ENCODE assay signal across 1 cellular context in the genomic region with DNA sequence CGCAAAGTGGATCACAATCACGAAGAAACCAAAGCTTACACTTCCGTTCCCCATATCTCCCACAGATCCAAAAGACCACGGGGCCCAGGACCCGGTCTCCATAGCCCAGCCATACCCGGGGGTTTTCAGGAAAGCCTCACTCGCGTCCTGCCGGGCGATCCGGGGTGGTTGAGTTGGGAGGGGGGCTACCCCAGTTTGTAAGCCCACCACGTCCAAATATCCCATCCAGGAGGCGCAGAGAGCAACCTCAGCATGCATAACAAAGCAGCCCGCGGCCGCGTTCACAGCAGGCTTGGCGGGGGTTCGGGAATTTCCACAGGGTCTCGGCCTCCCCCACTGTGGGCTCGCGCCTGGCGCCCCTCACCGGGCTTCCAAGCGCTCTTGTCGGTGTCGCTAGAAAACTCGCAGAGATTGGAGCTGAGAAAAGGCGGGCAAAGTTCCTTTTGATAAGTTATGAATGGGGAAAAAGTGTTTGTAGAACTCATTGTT.
A peak's percentile ranks its signal among the peaks of the same experiment; 100 is the strongest.
TF ChIP-seq lines count a peak whose summit lies in the region.

No MANE protein-coding gene starts in this region.

TF ChIP-seq in HEK293, 187 proteins besides CTCF, POLR2A, EP300 and RAD21:
- peak; percentile 48; the same call in 1 of the 2 replicates for TF ChIP-seq PRDM10 (tag by site-specific recombination; IDR thresholded peaks at IDR 0.05)
- TF ChIP-seq, protein P1, sequence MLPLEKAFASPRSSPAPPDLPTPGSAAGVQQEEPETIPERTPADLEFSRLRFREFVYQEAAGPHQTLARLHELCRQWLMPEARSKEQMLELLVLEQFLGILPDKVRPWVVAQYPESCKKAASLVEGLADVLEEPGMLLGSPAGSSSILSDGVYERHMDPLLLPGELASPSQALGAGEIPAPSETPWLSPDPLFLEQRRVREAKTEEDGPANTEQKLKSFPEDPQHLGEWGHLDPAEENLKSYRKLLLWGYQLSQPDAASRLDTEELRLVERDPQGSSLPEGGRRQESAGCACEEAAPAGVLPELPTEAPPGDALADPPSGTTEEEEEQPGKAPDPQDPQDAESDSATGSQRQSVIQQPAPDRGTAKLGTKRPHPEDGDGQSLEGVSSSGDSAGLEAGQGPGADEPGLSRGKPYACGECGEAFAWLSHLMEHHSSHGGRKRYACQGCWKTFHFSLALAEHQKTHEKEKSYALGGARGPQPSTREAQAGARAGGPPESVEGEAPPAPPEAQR (tag by site-specific recombination; IDR thresholded peaks at IDR 0.05), result no peak
- peak; percentile 87; the same call in 1 of the 2 replicates for TF ChIP-seq ZBTB20 (tag by site-specific recombination; IDR thresholded peaks at IDR 0.05)
- no peak for TF ChIP-seq ZBTB21 (tag by site-specific recombination; IDR thresholded peaks at IDR 0.05)
- TF ChIP-seq, protein P2, sequence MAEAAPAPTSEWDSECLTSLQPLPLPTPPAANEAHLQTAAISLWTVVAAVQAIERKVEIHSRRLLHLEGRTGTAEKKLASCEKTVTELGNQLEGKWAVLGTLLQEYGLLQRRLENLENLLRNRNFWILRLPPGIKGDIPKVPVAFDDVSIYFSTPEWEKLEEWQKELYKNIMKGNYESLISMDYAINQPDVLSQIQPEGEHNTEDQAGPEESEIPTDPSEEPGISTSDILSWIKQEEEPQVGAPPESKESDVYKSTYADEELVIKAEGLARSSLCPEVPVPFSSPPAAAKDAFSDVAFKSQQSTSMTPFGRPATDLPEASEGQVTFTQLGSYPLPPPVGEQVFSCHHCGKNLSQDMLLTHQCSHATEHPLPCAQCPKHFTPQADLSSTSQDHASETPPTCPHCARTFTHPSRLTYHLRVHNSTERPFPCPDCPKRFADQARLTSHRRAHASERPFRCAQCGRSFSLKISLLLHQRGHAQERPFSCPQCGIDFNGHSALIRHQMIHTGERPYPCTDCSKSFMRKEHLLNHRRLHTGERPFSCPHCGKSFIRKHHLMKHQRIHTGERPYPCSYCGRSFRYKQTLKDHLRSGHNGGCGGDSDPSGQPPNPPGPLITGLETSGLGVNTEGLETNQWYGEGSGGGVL (tag by site-specific recombination; IDR thresholded peaks at IDR 0.05), result 0 out of 2 replicates have a peak, but pooled peaks have one; percentile 8
- TF ChIP-seq ZBTB26 (tag by site-specific recombination; optimal IDR thresholded peaks at IDR 0.05), result peak; percentile 54
- TF ChIP-seq ZNF335 (tag by site-specific recombination; conservative IDR thresholded peaks at IDR 0.05), result peak; percentile 83
- peak; percentile 77 for TF ChIP-seq ZNF677 (tag by site-specific recombination; IDR thresholded peaks at IDR 0.05)
- no peak for TF ChIP-seq ZNF610 (tag by site-specific recombination; IDR thresholded peaks at IDR 0.05; ENCODE audit: borderline replicate concordance)
- no peak for TF ChIP-seq ZNF433 (tag by site-specific recombination; IDR thresholded peaks at IDR 0.05; ENCODE audit: low read depth)
- TF ChIP-seq ZNF600 (tag by site-specific recombination; IDR thresholded peaks at IDR 0.05), result peak; percentile 66
- TF ChIP-seq GLIS2 (tag by site-specific recombination; IDR thresholded peaks at IDR 0.05), result peak; percentile 82
- TF ChIP-seq ZNF223 (tag by site-specific recombination; IDR thresholded peaks at IDR 0.05), result no peak
- peak; percentile 45; the same call in 1 of the 2 replicates for TF ChIP-seq ZBTB7A (tag by site-specific recombination; IDR thresholded peaks at IDR 0.05; ENCODE audit: low read depth)
- TF ChIP-seq PRDM1 (tag by site-specific recombination; IDR thresholded peaks at IDR 0.05), result no peak
- 0 out of 2 replicates have a peak, but pooled peaks have one; percentile 6 for TF ChIP-seq SP7 (tag by site-specific recombination; IDR thresholded peaks at IDR 0.05)
- TF ChIP-seq ZBTB8A (tag by site-specific recombination; IDR thresholded peaks at IDR 0.05), result peak; percentile 54
- TF ChIP-seq, protein P3, sequence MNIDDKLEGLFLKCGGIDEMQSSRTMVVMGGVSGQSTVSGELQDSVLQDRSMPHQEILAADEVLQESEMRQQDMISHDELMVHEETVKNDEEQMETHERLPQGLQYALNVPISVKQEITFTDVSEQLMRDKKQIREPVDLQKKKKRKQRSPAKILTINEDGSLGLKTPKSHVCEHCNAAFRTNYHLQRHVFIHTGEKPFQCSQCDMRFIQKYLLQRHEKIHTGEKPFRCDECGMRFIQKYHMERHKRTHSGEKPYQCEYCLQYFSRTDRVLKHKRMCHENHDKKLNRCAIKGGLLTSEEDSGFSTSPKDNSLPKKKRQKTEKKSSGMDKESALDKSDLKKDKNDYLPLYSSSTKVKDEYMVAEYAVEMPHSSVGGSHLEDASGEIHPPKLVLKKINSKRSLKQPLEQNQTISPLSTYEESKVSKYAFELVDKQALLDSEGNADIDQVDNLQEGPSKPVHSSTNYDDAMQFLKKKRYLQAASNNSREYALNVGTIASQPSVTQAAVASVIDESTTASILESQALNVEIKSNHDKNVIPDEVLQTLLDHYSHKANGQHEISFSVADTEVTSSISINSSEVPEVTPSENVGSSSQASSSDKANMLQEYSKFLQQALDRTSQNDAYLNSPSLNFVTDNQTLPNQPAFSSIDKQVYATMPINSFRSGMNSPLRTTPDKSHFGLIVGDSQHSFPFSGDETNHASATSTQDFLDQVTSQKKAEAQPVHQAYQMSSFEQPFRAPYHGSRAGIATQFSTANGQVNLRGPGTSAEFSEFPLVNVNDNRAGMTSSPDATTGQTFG (tag by site-specific recombination; IDR thresholded peaks at IDR 0.05; ENCODE audit: borderline replicate concordance), result no peak
- TF ChIP-seq ZNF501 (tag by site-specific recombination; IDR thresholded peaks at IDR 0.05), result 0 out of 2 replicates have a peak, but pooled peaks have one; percentile 9
- peak; percentile 92 for TF ChIP-seq ZIC2 (tag by site-specific recombination; IDR thresholded peaks at IDR 0.05)
- TF ChIP-seq IKZF3 (tag by site-specific recombination; IDR thresholded peaks at IDR 0.05), result peak; percentile 42; the same call in 1 of the 2 replicates
- TF ChIP-seq ZBTB17 (tag by site-specific recombination; IDR thresholded peaks at IDR 0.05), result peak; percentile 26; the same call in 1 of the 2 replicates
- TF ChIP-seq GLIS1 (tag by site-specific recombination; IDR thresholded peaks at IDR 0.05), result peak; percentile 74
